8 cellular contexts compared by ENCODE assay signal in the genomic region with DNA sequence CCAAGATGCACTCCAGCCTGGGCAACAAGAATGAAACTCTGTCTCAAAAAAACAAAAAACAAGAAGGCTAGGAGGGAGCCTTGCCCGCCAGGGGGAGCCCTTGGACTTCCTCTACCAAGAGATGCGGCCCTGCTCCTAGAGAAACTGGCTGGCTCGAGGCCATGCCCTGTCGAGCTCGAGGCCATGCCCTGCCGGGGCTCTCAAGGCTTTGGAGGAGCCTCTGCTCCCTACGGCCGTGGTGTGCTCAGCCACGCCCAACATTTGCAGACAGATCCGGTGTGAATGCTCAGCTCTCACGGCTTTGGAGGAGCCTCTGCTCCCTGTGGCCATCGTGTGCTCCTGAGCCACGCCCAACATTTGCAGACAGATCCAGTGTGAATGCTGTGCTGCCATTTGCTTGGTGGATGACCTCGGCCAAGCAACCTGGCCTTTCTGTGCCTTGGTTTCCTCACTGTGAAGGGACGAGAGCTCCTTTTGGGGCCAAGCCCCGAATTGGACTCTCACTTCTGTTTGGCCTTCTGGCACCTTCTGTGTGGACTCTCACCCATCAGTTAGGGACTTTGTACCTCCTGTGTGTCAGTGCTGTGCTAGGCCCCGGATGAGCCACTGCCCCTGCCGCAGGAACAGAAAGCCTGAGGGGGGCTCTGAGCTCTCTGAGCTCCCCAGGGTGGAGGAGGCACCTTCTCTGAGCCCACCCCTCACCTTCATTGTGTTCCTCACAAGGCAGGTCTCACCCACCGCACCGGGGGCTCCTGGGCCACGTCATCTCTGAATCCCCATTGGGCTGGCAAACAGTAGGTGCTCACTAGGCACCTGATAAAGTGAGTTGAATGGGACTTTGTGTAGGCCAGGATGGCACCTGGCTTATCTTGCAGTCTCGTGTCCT. TPM values are rescaled to one million over a fixed set of nuclear protein-coding genes. Genes with fewer than 3 reads are reported as not detected.
A peak's percentile ranks its signal among the peaks of the same experiment; 100 is the strongest.
DNase-seq lines count a peak whose midpoint lies in the region; ATAC-seq and TF ChIP-seq lines count a peak whose summit lies in the region.

No MANE protein-coding gene starts in this region.

- TF ChIP-seq CTCF in GM12865 (IDR thresholded peaks at IDR 0.05; ENCODE audit: insufficient read depth, low read depth, low read length, missing control alignments) = peak; percentile 81
- TF ChIP-seq CTCF in cardiac muscle cell (IDR thresholded peaks at IDR 0.05; ENCODE audit: low read depth, low read length) = peak; percentile 80
- TF ChIP-seq CTCF in type B pancreatic cell (conservative IDR thresholded peaks at IDR 0.05) = peak; percentile 93

- H3K36me3 Mint-ChIP-seq in activated naive CD8-positive, alpha-beta T cell treated with anti-CD3 and anti-CD28 coated beads, Interleukin-2, amount 50 U/mL, for 24 hours (ENCODE audit: low read depth) = peaks cover 11% of the 10 kb centered on the region
- peaks cover 4% of the 10 kb centered on the region for H3K36me3 Mint-ChIP-seq in type B pancreatic cell

- no peaks in the 10 kb centered on the region for H3K27me3 ChIP-seq in cardiac muscle cell

- peak; percentile 85 for ATAC-seq in activated naive CD8-positive, alpha-beta T cell treated with anti-CD3 and anti-CD28 coated beads, Interleukin-2, amount 50 U/mL, for 24 hours
- ATAC-seq in GM21723 (IDR thresholded peaks at IDR 0.05; ENCODE audit: unreplicated experiment) = no peak

- H3K4me3 Mint-ChIP-seq in activated naive CD8-positive, alpha-beta T cell treated with anti-CD3 and anti-CD28 coated beads, Interleukin-2, amount 50 U/mL, for 24 hours = no peak overlapping the region
- H3K4me3 Mint-ChIP-seq in type B pancreatic cell = no peak overlapping the region

- DNase-seq in GM12865 (ENCODE audit: low read depth) = peak; percentile 94
- peak; percentile 11 for DNase-seq in NCI-H1417 treated with DMSO at 0.1 percent for 48 hours (lab: John Stamatoyannopoulos, UW)
- peak; percentile 93 for DNase-seq in SW480 (ENCODE audit: low spot score)
- DNase-seq in activated naive CD8-positive, alpha-beta T cell treated with anti-CD3 and anti-CD28 coated beads, Interleukin-2, amount 50 U/mL, for 24 hours = peak; percentile 96
- peak; percentile 93 to 94 for DNase-seq in cardiac muscle cell (ENCODE audit: low read depth in 1 of 2, low spot score in 1 of 2)
- peak; percentile 99 for DNase-seq in posterior vena cava (ENCODE audit: low spot score)
- peak; percentile 95 for DNase-seq in type B pancreatic cell (ENCODE audit: extremely low spot score, unreplicated experiment)

- no peaks in the 10 kb centered on the region for H3K9me3 Mint-ChIP-seq in activated naive CD8-positive, alpha-beta T cell treated with anti-CD3 and anti-CD28 coated beads, Interleukin-2, amount 50 U/mL, for 24 hours
- no peaks in the 10 kb centered on the region for H3K9me3 Mint-ChIP-seq in type B pancreatic cell

- H3K4me1 Mint-ChIP-seq in activated naive CD8-positive, alpha-beta T cell treated with anti-CD3 and anti-CD28 coated beads, Interleukin-2, amount 50 U/mL, for 24 hours = peaks cover 4% of the 10 kb centered on the region
- H3K4me1 Mint-ChIP-seq in type B pancreatic cell (ENCODE audit: unreplicated experiment) = peaks cover 13% of the 10 kb centered on the region

- intact Hi-C loops in posterior vena cava (cut with DNase I) = loop anchor here (2.0 to 5.0 kb wide), 4 partner anchors 40 to 190 kb away; no protein-coding TSS in a partner anchor

- no peaks in the 10 kb centered on the region for H3K9me3 ChIP-seq in cardiac muscle cell (ENCODE audit: low read depth)

- H3K36me3 ChIP-seq in cardiac muscle cell = peaks cover 7% of the 10 kb centered on the region

- H3K4me1 ChIP-seq in cardiac muscle cell (ENCODE audit: low read depth) = no peaks in the 10 kb centered on the region

- no peaks in the 10 kb centered on the region for H3K27me3 Mint-ChIP-seq in activated naive CD8-positive, alpha-beta T cell treated with anti-CD3 and anti-CD28 coated beads, Interleukin-2, amount 50 U/mL, for 24 hours
- no peaks in the 10 kb centered on the region for H3K27me3 Mint-ChIP-seq in type B pancreatic cell

- peak overlapping the region; percentile 15 for H3K27ac Mint-ChIP-seq in activated naive CD8-positive, alpha-beta T cell treated with anti-CD3 and anti-CD28 coated beads, Interleukin-2, amount 50 U/mL, for 24 hours
- peak overlapping the region; percentile 50 for H3K27ac Mint-ChIP-seq in type B pancreatic cell

- no peak overlapping the region for H3K4me3 ChIP-seq in GM12865 (ENCODE audit: low read depth, low read length)
- H3K4me3 ChIP-seq in cardiac muscle cell = no peak overlapping the region

- no peak overlapping the region for H3K27ac ChIP-seq in cardiac muscle cell

RNA-seq across cellular contexts. Expression of gene C11orf24, which starts 14.1 kb away (rescaled TPM):
- total RNA-seq in cardiac muscle cell = 19.2 and 32.0 TPM in 2 replicates
- polyA plus RNA-seq in cardiac muscle cell = 26.6 and 35.3 TPM in 2 replicates
- total RNA-seq in posterior vena cava = 10 to 100 TPM; 67.2 to 74.9 TPM
- 45.4 and 46.4 TPM in 2 replicates for total RNA-seq in type B pancreatic cell (ENCODE audit: low replicate concordance)

RNA-seq across cellular contexts. Expression of gene KMT5B, which starts 44.6 kb away (rescaled TPM):
- total RNA-seq in cardiac muscle cell (29.1 and 36.7 TPM in 2 replicates), posterior vena cava (10 to 100 TPM; 34.3 to 39.0 TPM), type B pancreatic cell (ENCODE audit: low replicate concordance) (48.5 and 54.4 TPM in 2 replicates)
- 34.1 and 35.9 TPM in 2 replicates for polyA plus RNA-seq in cardiac muscle cell

RNA-seq across cellular contexts. Expression of gene LRP5, which starts 54.7 kb away (rescaled TPM):
- total RNA-seq in cardiac muscle cell = 40.4 and 245 TPM in 2 replicates
- 29.1 and 36.3 TPM in 2 replicates for polyA plus RNA-seq in cardiac muscle cell
- 10 to 100 TPM; 46.2 to 48.5 TPM for total RNA-seq in posterior vena cava
- 64.9 and 65.0 TPM in 2 replicates for total RNA-seq in type B pancreatic cell (ENCODE audit: low replicate concordance)

Comparison
In these comparisons a context has a peak if more than half of its experiments do, and no peak if none do; other contexts are left out.
1. DNase-seq: peak in every context shown above with its lines; median percentile 99 in posterior vena cava; 96 in activated naive CD8-positive, alpha-beta T cell treated with anti-CD3 and anti-CD28 coated beads, Interleukin-2, amount 50 U/mL, for 24 hours; 95 in type B pancreatic cell; 94 in GM12865; 94 in cardiac muscle cell; 93 in SW480; 11 in NCI-H1417 treated with DMSO at 0.1 percent for 48 hours.